Comparison of ENCODE assay signal across 33 cellular contexts in genomic region chr5:2566280-2566679, GRCh38.
"Had no signal": no experiment of that assay in that cellular context is flagged by ENCODE, and none has a peak within 500 bp of the region (broad histone marks: within the 10 kb centered on the region; RNA-seq: fewer than 3 reads in every experiment).

No MANE protein-coding gene starts in this region.

- H3K27me3 ChIP-seq: Peyer's patch, SJCRH30 had no signal

- H3K4me2 ChIP-seq: KMS-11 had no signal

- H3K36me3 Mint-ChIP-seq: T-cell had no signal

- H3K36me3 ChIP-seq: MG63, Peyer's patch, SJCRH30 had no signal

- H3K4me1 Mint-ChIP-seq: T-cell had no signal

- H3K4me3 ChIP-seq: MG63, Peyer's patch, SJCRH30, SK-N-MC had no signal

- H3K27ac ChIP-seq: KMS-11, Peyer's patch, SJCRH30, SK-N-MC had no signal

- H3K9me3 ChIP-seq: MG63, Peyer's patch, SJCRH30 had no signal

- H3K4me3 Mint-ChIP-seq: T-cell had no signal

- H3K4me1 ChIP-seq: Peyer's patch, SJCRH30 had no signal

- ATAC-seq: Right ventricle myocardium inferior, SK-N-SH treated with all-trans-retinoic acid at 6 μM for 48 hours, T-cell had no signal

- DNase-seq: Karpas-422, MG63, NCI-H1048, NCI-H1092 treated with DMSO at 0.1 percent for 48 hours, NCI-H1105 treated with DMSO at 0.1 percent for 48 hours, NCI-H1417, NCI-H1436, NCI-H146, NCI-H1694, NCI-H187, NCI-H1930, NCI-H2029 treated with DMSO at 0.1 percent for 48 hours, NCI-H2081 treated with DMSO at 0.1 percent for 48 hours, NCI-H2107, NCI-H2171, NCI-H226, NCI-H446 treated with DMSO at 0.1 percent for 48 hours, NCI-H510A, NCI-H524, NCI-H526, NCI-H69, NCI-H748 treated with DMSO at 0.1 percent for 48 hours, NCI-H82, Peyer's patch, RPMI8226, SHP77, SIG-M5, SJCRH30, T-cell had no signal

- H3K9ac ChIP-seq: KMS-11 had no signal

- H3K27ac Mint-ChIP-seq: T-cell had no signal
